ENCODE assay signal across 24 cellular contexts in genomic region chr2:66198873-66199272, GRCh38.
"Had no signal": no experiment of that assay in that cellular context is flagged by ENCODE, and none has a peak within 500 bp of the region (broad histone marks: within the 10 kb centered on the region; RNA-seq: fewer than 3 reads in every experiment).

No MANE protein-coding gene starts in this region.

- ATAC-seq: foreskin keratinocyte; left lung; lower lobe of right lung; natural killer cell treated with Interleukin-12 subunit alpha and Interleukin-12 subunit beta and Interleukin-15 and Interleukin-18, amount 100 ng/mL, for 72 hours; right cardiac atrium had no signal

- H3K4me3 ChIP-seq: esophagus muscularis mucosa, left lung, lower lobe of right lung, suprapubic skin, tibial artery had no signal

- H3K36me3 ChIP-seq: brain microvascular endothelial cell, esophagus muscularis mucosa, left lung, lower lobe of right lung, suprapubic skin, tibial artery had no signal

- H3K9me3 ChIP-seq: esophagus muscularis mucosa, left lung, lower lobe of right lung, suprapubic skin, tibial artery had no signal

- H3K27ac ChIP-seq: brain microvascular endothelial cell, esophagus muscularis mucosa, foreskin keratinocyte, left lung, lower lobe of right lung, suprapubic skin, tibial artery, VCaP had no signal

- H3K4me1 ChIP-seq: esophagus muscularis mucosa, foreskin keratinocyte, left lung, lower lobe of right lung, suprapubic skin, tibial artery had no signal

- DNase-seq: activated CD4-positive, alpha-beta T cell treated with anti-CD3 and anti-CD28 coated beads for 48 hours; activated CD4-positive, alpha-beta T cell treated with anti-CD3 and anti-CD28 coated beads, Interleukin-2, amount 50 U/mL, for 48 hours; activated CD8-positive, alpha-beta memory T cell treated with anti-CD3 and anti-CD28 coated beads for 24 hours; activated effector memory CD4-positive, alpha-beta T cell treated with anti-CD3 and anti-CD28 coated beads, Interleukin-2, amount 50 U/mL, for 16 hours; activated naive CD4-positive, alpha-beta T cell treated with anti-CD3 and anti-CD28 coated beads for 36 hours; activated naive CD8-positive, alpha-beta T cell treated with anti-CD3 and anti-CD28 coated beads for 36 hours; brain microvascular endothelial cell; caudate nucleus; foreskin keratinocyte; kidney glomerular epithelial cell; left lung; lower lobe of right lung; mesendoderm; posterior cingulate gyrus; right cardiac atrium; stimulated activated CD4-positive, alpha-beta T cell treated with anti-CD3 and anti-CD28 coated beads, Interleukin-15, amount 100 ng/mL, for 24 hours; stimulated activated CD4-positive, alpha-beta T cell treated with anti-CD3 and anti-CD28 coated beads, Interleukin-2, amount 100 ng/mL, for 24 hours; stimulated activated naive CD4-positive, alpha-beta T cell; T-helper 9 cell; tibial artery had no signal

- H3K27me3 ChIP-seq: brain microvascular endothelial cell, esophagus muscularis mucosa, left lung, suprapubic skin, tibial artery had no signal
